ENCODE assay signal across 16 cellular contexts in genomic region chr10:2981361-2981801, GRCh38.
DNase-seq lines count a peak whose midpoint lies in the region; ATAC-seq and TF ChIP-seq lines count a peak whose summit lies in the region.
"Had no signal": no experiment of that assay in that cellular context is flagged by ENCODE, and none has a peak within 500 bp of the region (broad histone marks: within the 10 kb centered on the region; RNA-seq: fewer than 3 reads in every experiment).

No MANE protein-coding gene starts in this region.

- H3K27ac ChIP-seq in AG04450 (ENCODE audit: low read depth, low read length) (peak overlapping the region; percentile 57), HCT116 (ENCODE audit: low read depth, low read length) (no peak overlapping the region), mesendoderm (ENCODE audit: low read depth, low read length) (no peak overlapping the region), substantia nigra (ENCODE audit: low read depth, low read length, poor library complexity, severe bottlenecking) (no peak overlapping the region), transverse colon (no peak overlapping the region)
- H3K27ac ChIP-seq: gastrocnemius medialis, neutrophil had no signal

- TF ChIP-seq CTCF in AG04450 (IDR thresholded peaks at IDR 0.05; ENCODE audit: low read depth, low read length) (no peak), HCT116 (IDR thresholded peaks at IDR 0.05 in 2 of 3, conservative IDR thresholded peaks at IDR 0.05 in 1 of 3; ENCODE audit: borderline replicate concordance in 1 of 3, insufficient read depth in 1 of 3, low read depth in 2 of 3, low read length in 2 of 3) (no peak), transverse colon (IDR thresholded peaks at IDR 0.05) (no peak)

- H3K27me3 ChIP-seq in AG04450 (ENCODE audit: control insufficient read depth, insufficient read depth, low read length) (no peaks in the 10 kb centered on the region), HCT116 (ENCODE audit: insufficient read depth, low read length) (no peaks in the 10 kb centered on the region), mesendoderm (ENCODE audit: insufficient read depth, low read length, poor library complexity) (no peaks in the 10 kb centered on the region), transverse colon (peaks cover 4% of the 10 kb centered on the region)

- no peak overlapping the region for H2BK15ac ChIP-seq in mesendoderm (replicated peaks; ENCODE audit: low read depth)

- TF ChIP-seq RAD21 in HCT116 (IDR thresholded peaks at IDR 0.05; ENCODE audit: low read depth): no peak

- H3K4ac ChIP-seq in mesendoderm (ENCODE audit: low read depth, low read length): no peak overlapping the region

- TF ChIP-seq EP300 in transverse colon (IDR thresholded peaks at IDR 0.05; ENCODE audit: low read depth): no peak

- in situ Hi-C loops in G401 (cut with HindIII; ENCODE audit: low sequenced_read_pairs): no loop called here
- in situ Hi-C loops in transverse colon (cut with MboI; ENCODE audit: low pct_ligation_motif_present in 1 of 4, low pct_unique_long_range_greater_than_20kb in 1 of 4, low sequenced_read_pairs in 3 of 4): no loop called here

- no peaks in the 10 kb centered on the region for H3K9me2 ChIP-seq in HCT116 (ENCODE audit: insufficient read depth)

- no peak overlapping the region for H2AK5ac ChIP-seq in mesendoderm (ENCODE audit: low read length)

- H3K9me3 ChIP-seq in AG04450 (ENCODE audit: control insufficient read depth, insufficient read depth, low read length): no peaks in the 10 kb centered on the region
- no peaks in the 10 kb centered on the region for H3K9me3 ChIP-seq in HCT116 (ENCODE audit: control insufficient read depth in 1 of 2, insufficient read depth in 1 of 2, low read depth in 1 of 2, low read length in 2 of 2)
- H3K9me3 ChIP-seq in transverse colon: no peaks in the 10 kb centered on the region
- H3K9me3 ChIP-seq: gastrocnemius medialis, mucosa of descending colon, neutrophil had no signal

- peak overlapping the region; percentile 32 for H3K4me2 ChIP-seq in HCT116 (ENCODE audit: low read length)
- H3K4me2 ChIP-seq in mesendoderm (ENCODE audit: low read length): no peak overlapping the region

- H3K79me2 ChIP-seq in HCT116 (ENCODE audit: insufficient read depth, low read length) (no peaks in the 10 kb centered on the region), mesendoderm (ENCODE audit: control insufficient read depth, insufficient read depth, low read length) (no peaks in the 10 kb centered on the region)

- H2BK120ac ChIP-seq in mesendoderm (ENCODE audit: low read depth, low read length): no peak overlapping the region

- no peak overlapping the region for H4K5ac ChIP-seq in mesendoderm (ENCODE audit: low read length)

- H4K20me1 ChIP-seq in HCT116 (ENCODE audit: insufficient read depth): no peaks in the 10 kb centered on the region

- H3K4me1 ChIP-seq in HCT116 (ENCODE audit: control insufficient read depth in 1 of 2, insufficient read depth in 2 of 2, low read length in 2 of 2): peaks cover 12 to 29% of the 10 kb centered on the region in 2 experiments
- H3K4me1 ChIP-seq in mesendoderm (ENCODE audit: control insufficient read depth, low read depth, low read length): no peaks in the 10 kb centered on the region
- H3K4me1 ChIP-seq in transverse colon: peaks cover 0 to 13% (median 7%) of the 10 kb centered on the region in 4 donors
- H3K4me1 ChIP-seq: gastrocnemius medialis had no signal

- H3K9ac ChIP-seq in HCT116 (ENCODE audit: low read length) (no peak overlapping the region), mesendoderm (ENCODE audit: low read length) (no peak overlapping the region)

- no peak overlapping the region for H3K18ac ChIP-seq in mesendoderm (ENCODE audit: low read length)

- BruUV-seq in HCT116 (replicated peaks; lab: Mats Ljungman, UMichigan): no TSS peak

- ATAC-seq in HCT116: no peak
- ATAC-seq: gastrocnemius medialis, mucosa of descending colon had no signal

- H3K4me3 ChIP-seq in AG04450 (ENCODE audit: low read depth, low read length): no peak overlapping the region
- no peak overlapping the region for H3K4me3 ChIP-seq in HCT116 (replicated peaks in 1 of 2; ENCODE audit: low read depth in 1 of 2, low read length in 2 of 2)
- H3K4me3 ChIP-seq in mesendoderm (ENCODE audit: low read length): no peak overlapping the region
- H3K4me3 ChIP-seq in transverse colon: no peak overlapping the region
- H3K4me3 ChIP-seq: gastrocnemius medialis, mucosa of descending colon had no signal

- TF ChIP-seq POLR2A in HCT116 (IDR thresholded peaks at IDR 0.05; ENCODE audit: borderline replicate concordance, extremely low read depth, insufficient read depth, insufficient read length) (no peak), transverse colon (IDR thresholded peaks at IDR 0.05) (no peak)

- H4K8ac ChIP-seq in mesendoderm (ENCODE audit: low read depth, low read length): no peak overlapping the region

- WGBS in mesendoderm (ENCODE audit: extremely low coverage, insufficient coverage, low lambda C conversion rate): no CpG with 5 or more reads among the region's 19 CpGs
- WGBS in transverse colon (ENCODE audit: low coverage in 1 of 2), 2 donors: 89 to 92% methylated on average over 6 to 19 of the region's 19 CpGs

- RAD21 ChIA-PET in HCT116 (lab: Charles Lee; ENCODE audit: low non-redundant PET in 1 of 2, low total read pairs in 2 of 2, uncharacterized antibody in 2 of 2, unreplicated experiment in 2 of 2): no interaction called here

- H3K56ac ChIP-seq in mesendoderm (ENCODE audit: low read length): no peak overlapping the region

- CTCF ChIA-PET in AG04450 (lab: Charles Lee): interaction anchor here (0.7 to 2.1 kb wide), 4 partner anchors 40 to 62 kb away, joined by 4 to 13 read pairs (median 6); no protein-coding TSS in a partner anchor
- CTCF ChIA-PET in HCT116 (lab: Charles Lee): interaction anchor here (0.7 kb wide), 1 partner anchor 1358 kb away, joined by 3 read pairs; no protein-coding TSS in a partner anchor

- no peak overlapping the region for H3K23ac ChIP-seq in mesendoderm (ENCODE audit: low read length)

- H2AFZ ChIP-seq in HCT116 (ENCODE audit: low read depth, low read length, poor library complexity, severe bottlenecking): no peak overlapping the region

- H3K36me3 ChIP-seq in HCT116 (ENCODE audit: control insufficient read depth in 1 of 2, insufficient read depth in 2 of 2, low read length in 2 of 2) (no peaks in the 10 kb centered on the region), mesendoderm (ENCODE audit: control insufficient read depth, insufficient read depth, low read length) (no peaks in the 10 kb centered on the region), transverse colon (no peaks in the 10 kb centered on the region)
- H3K36me3 ChIP-seq: gastrocnemius medialis, neutrophil had no signal

- H3K79me1 ChIP-seq in mesendoderm (ENCODE audit: low read length): no peaks in the 10 kb centered on the region

- H2BK5ac ChIP-seq in mesendoderm (ENCODE audit: low read length): no peak overlapping the region

- intact Hi-C loops in HCT116 (cut with micrococcal nuclease) (no loop called here), transverse colon (cut with DNase I; ENCODE audit: low total_unique reads) (no loop called here)

- POLR2A ChIA-PET in AG04450 (lab: Yijun Ruan, JAX) (interaction anchor here (0.7 kb wide), 1 partner anchor 121 kb away, joined by 6 read pairs; no protein-coding TSS in a partner anchor), HCT116 (lab: Charles Lee) (no interaction called here)

- DNase-seq in AG04450 (ENCODE audit: low read depth, low spot score): no peak
- no peak for DNase-seq in HCT116 (ENCODE audit: low read depth, low spot score)
- DNase-seq in SW480 (ENCODE audit: low spot score): peak; percentile 28
- peak; percentile 12 for DNase-seq in mesendoderm
- DNase-seq in G401 (ENCODE audit: low spot score): no peak
- no peak for DNase-seq in substantia nigra (lab: John Stamatoyannopoulos, UW)
- DNase-seq in middle frontal gyrus (ENCODE audit: extremely low spot score, low spot score): no peak
- no peak for DNase-seq in transverse colon
- DNase-seq: activated CD4-positive, alpha-beta T cell treated with anti-CD3 and anti-CD28 coated beads, Interleukin-2, amount 10 ng/mL, durations not matched to agents 7 days and 5 days; CD8-positive, alpha-beta memory T cell; cortex of kidney; gastrocnemius medialis; mucosa of descending colon; NCI-H1436; NCI-H2171 had no signal

TF ChIP-seq in HCT116, 20 proteins besides CTCF, POLR2A, EP300 and RAD21 (continues in another document):
- TF ChIP-seq YY1 (IDR thresholded peaks at IDR 0.05; ENCODE audit: extremely low read depth, insufficient replicate concordance, low read depth, low read length): no peak
- no peak for TF ChIP-seq CBX3 (IDR thresholded peaks at IDR 0.05; ENCODE audit: low read depth)
- TF ChIP-seq EZH2phosphoT487 (IDR thresholded peaks at IDR 0.05; ENCODE audit: borderline replicate concordance): no peak
- no peak for TF ChIP-seq ATF3 (IDR thresholded peaks at IDR 0.05)
- TF ChIP-seq SRF (IDR thresholded peaks at IDR 0.05; ENCODE audit: low read depth): no peak
- TF ChIP-seq FOSL1 (IDR thresholded peaks at IDR 0.05; ENCODE audit: low read depth): no peak
- no peak for TF ChIP-seq MAX (IDR thresholded peaks at IDR 0.05)
- TF ChIP-seq ZBTB33 (IDR thresholded peaks at IDR 0.05; ENCODE audit: extremely low read depth, insufficient replicate concordance, low read length): no peak

Comparison
In these comparisons a context has a peak if more than half of its experiments do, and no peak if none do; other contexts are left out.
1. DNase-seq: peak in SW480 (single experiment) and mesendoderm (single experiment); none in AG04450 (single experiment), HCT116 (single experiment), G401 (single experiment), substantia nigra (0 of 49), middle frontal gyrus (single experiment) and transverse colon (single experiment).